Comparison of ENCODE assay signal across 21 cellular contexts in genomic region chrX:53630261-53630660, GRCh38.
"Had no signal": no experiment of that assay in that cellular context is flagged by ENCODE, and none has a peak within 500 bp of the region (broad histone marks: within the 10 kb centered on the region; RNA-seq: fewer than 3 reads in every experiment).

No MANE protein-coding gene starts in this region.

- H3K27ac Mint-ChIP-seq: activated CD8-positive, alpha-beta T cell treated with anti-CD3 and anti-CD28 coated beads, Interleukin-2, amount 10 ng/mL, durations not matched to agents 7 days and 5 days; activated naive CD4-positive, alpha-beta T cell treated with anti-CD3 and anti-CD28 coated beads, Interleukin-2, amount 10 ng/mL, durations not matched to agents 7 days and 5 days; dendritic cell treated with granulocyte-macrophage colony-stimulating factor and Interleukin-4, amounts not matched to agents 40 ng/mL and 50 ng/mL, for 4 days; T-cell had no signal

- H3K27me3 Mint-ChIP-seq: activated naive CD4-positive, alpha-beta T cell treated with anti-CD3 and anti-CD28 coated beads, Interleukin-2, amount 10 ng/mL, durations not matched to agents 7 days and 5 days; dendritic cell treated with granulocyte-macrophage colony-stimulating factor and Interleukin-4, amounts not matched to agents 40 ng/mL and 50 ng/mL, for 4 days had no signal

- H3K4me1 Mint-ChIP-seq: activated naive CD4-positive, alpha-beta T cell treated with anti-CD3 and anti-CD28 coated beads, Interleukin-2, amount 10 ng/mL, durations not matched to agents 7 days and 5 days; mesothelial cell of epicardium had no signal

- H3K27ac ChIP-seq: foreskin keratinocyte, left ventricle myocardium inferior, upper lobe of right lung had no signal

- H3K4me3 ChIP-seq: left ventricle myocardium inferior, upper lobe of right lung had no signal

- DNase-seq: activated CD4-positive, alpha-beta T cell treated with anti-CD3 and anti-CD28 coated beads for 1 hour; activated CD4-positive, alpha-beta T cell treated with anti-CD3 and anti-CD28 coated beads, Interleukin-2, amount 50 U/mL, for 1 hour; activated CD8-positive, alpha-beta T cell treated with anti-CD3 and anti-CD28 coated beads, Interleukin-2, amount 10 ng/mL, durations not matched to agents 7 days and 5 days; activated effector memory CD4-positive, alpha-beta T cell treated with Interleukin-2 at 50 U/mL for 16 hours; activated naive CD4-positive, alpha-beta T cell treated with anti-CD3 and anti-CD28 coated beads, Interleukin-2, amount 10 ng/mL, durations not matched to agents 7 days and 5 days; aorta; brain microvascular endothelial cell; caudate nucleus; effector memory CD4-positive, alpha-beta T cell; foreskin keratinocyte; kidney glomerular epithelial cell; left ventricle myocardium inferior; mammary epithelial cell; natural killer cell; stimulated activated CD4-positive, alpha-beta T cell treated with anti-CD3 and anti-CD28 coated beads, Interleukin-2, amount 100 ng/mL, for 48 hours; stimulated activated naive CD4-positive, alpha-beta T cell; T-cell; upper lobe of right lung had no signal

- H3K9me3 ChIP-seq: left ventricle myocardium inferior, upper lobe of right lung had no signal

- ATAC-seq: activated CD8-positive, alpha-beta T cell treated with anti-CD3 and anti-CD28 coated beads, Interleukin-2, amount 10 ng/mL, durations not matched to agents 7 days and 5 days; foreskin keratinocyte; natural killer cell; sciatic nerve; T-cell; upper lobe of right lung had no signal

- H3K4me1 ChIP-seq: left ventricle myocardium inferior, upper lobe of right lung had no signal

- H3K4me3 Mint-ChIP-seq: activated CD8-positive, alpha-beta T cell treated with anti-CD3 and anti-CD28 coated beads, Interleukin-2, amount 10 ng/mL, durations not matched to agents 7 days and 5 days; activated naive CD4-positive, alpha-beta T cell treated with anti-CD3 and anti-CD28 coated beads, Interleukin-2, amount 10 ng/mL, durations not matched to agents 7 days and 5 days; dendritic cell treated with granulocyte-macrophage colony-stimulating factor and Interleukin-4, amounts not matched to agents 40 ng/mL and 50 ng/mL, for 4 days; mesothelial cell of epicardium; natural killer cell; T-cell had no signal

- H3K9me3 Mint-ChIP-seq: activated naive CD4-positive, alpha-beta T cell treated with anti-CD3 and anti-CD28 coated beads, Interleukin-2, amount 10 ng/mL, durations not matched to agents 7 days and 5 days; dendritic cell treated with granulocyte-macrophage colony-stimulating factor and Interleukin-4, amounts not matched to agents 40 ng/mL and 50 ng/mL, for 4 days; natural killer cell; T-cell had no signal

- H3K27me3 ChIP-seq: brain microvascular endothelial cell, foreskin keratinocyte, upper lobe of right lung had no signal
